In the genomic region with DNA sequence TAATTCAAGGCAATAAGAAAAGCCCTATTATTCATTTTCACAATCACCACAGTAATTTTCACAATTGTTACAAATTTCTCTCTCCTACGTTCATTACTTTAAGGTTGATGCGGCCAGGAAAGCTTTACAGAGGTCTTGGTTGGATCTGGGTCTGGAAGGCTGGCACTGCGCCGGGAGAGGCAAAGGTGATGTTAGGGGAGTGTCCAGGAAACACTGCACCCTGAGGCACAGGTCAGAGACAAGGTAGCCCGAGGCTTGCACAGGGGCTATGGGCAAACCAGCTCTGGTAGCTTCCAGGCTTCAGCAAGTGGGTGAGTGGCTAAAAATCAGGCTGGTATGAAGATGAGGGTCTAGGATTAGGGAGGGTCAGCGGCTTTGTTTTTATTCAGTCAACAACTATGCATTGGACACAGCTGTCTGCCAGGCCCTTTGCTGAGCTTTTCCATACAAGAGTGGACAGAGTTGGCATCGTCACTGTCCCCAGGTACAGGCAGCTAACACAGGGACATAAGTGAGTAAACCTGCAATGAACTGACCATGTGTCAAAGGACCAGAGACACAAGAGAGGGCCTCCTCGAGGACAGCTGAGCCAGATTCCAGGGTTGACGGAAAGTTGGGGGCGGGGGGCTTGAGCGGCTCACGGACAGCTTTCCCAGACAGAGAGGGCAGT, we compare ENCODE assay signal across 2 cellular contexts.
TF ChIP-seq lines count a peak whose summit lies in the region.

No MANE protein-coding gene starts in this region.

TF ChIP-seq in GM23338, 12 proteins besides CTCF, POLR2A, EP300 and RAD21 (continued from another document):
- no peak for TF ChIP-seq EZH2phosphoT487 (IDR thresholded peaks at IDR 0.05; ENCODE audit: unreplicated experiment)
- no peak for TF ChIP-seq ZNF114 (CRISPR knock-in tag; IDR thresholded peaks at IDR 0.05)
- TF ChIP-seq, protein P1, sequence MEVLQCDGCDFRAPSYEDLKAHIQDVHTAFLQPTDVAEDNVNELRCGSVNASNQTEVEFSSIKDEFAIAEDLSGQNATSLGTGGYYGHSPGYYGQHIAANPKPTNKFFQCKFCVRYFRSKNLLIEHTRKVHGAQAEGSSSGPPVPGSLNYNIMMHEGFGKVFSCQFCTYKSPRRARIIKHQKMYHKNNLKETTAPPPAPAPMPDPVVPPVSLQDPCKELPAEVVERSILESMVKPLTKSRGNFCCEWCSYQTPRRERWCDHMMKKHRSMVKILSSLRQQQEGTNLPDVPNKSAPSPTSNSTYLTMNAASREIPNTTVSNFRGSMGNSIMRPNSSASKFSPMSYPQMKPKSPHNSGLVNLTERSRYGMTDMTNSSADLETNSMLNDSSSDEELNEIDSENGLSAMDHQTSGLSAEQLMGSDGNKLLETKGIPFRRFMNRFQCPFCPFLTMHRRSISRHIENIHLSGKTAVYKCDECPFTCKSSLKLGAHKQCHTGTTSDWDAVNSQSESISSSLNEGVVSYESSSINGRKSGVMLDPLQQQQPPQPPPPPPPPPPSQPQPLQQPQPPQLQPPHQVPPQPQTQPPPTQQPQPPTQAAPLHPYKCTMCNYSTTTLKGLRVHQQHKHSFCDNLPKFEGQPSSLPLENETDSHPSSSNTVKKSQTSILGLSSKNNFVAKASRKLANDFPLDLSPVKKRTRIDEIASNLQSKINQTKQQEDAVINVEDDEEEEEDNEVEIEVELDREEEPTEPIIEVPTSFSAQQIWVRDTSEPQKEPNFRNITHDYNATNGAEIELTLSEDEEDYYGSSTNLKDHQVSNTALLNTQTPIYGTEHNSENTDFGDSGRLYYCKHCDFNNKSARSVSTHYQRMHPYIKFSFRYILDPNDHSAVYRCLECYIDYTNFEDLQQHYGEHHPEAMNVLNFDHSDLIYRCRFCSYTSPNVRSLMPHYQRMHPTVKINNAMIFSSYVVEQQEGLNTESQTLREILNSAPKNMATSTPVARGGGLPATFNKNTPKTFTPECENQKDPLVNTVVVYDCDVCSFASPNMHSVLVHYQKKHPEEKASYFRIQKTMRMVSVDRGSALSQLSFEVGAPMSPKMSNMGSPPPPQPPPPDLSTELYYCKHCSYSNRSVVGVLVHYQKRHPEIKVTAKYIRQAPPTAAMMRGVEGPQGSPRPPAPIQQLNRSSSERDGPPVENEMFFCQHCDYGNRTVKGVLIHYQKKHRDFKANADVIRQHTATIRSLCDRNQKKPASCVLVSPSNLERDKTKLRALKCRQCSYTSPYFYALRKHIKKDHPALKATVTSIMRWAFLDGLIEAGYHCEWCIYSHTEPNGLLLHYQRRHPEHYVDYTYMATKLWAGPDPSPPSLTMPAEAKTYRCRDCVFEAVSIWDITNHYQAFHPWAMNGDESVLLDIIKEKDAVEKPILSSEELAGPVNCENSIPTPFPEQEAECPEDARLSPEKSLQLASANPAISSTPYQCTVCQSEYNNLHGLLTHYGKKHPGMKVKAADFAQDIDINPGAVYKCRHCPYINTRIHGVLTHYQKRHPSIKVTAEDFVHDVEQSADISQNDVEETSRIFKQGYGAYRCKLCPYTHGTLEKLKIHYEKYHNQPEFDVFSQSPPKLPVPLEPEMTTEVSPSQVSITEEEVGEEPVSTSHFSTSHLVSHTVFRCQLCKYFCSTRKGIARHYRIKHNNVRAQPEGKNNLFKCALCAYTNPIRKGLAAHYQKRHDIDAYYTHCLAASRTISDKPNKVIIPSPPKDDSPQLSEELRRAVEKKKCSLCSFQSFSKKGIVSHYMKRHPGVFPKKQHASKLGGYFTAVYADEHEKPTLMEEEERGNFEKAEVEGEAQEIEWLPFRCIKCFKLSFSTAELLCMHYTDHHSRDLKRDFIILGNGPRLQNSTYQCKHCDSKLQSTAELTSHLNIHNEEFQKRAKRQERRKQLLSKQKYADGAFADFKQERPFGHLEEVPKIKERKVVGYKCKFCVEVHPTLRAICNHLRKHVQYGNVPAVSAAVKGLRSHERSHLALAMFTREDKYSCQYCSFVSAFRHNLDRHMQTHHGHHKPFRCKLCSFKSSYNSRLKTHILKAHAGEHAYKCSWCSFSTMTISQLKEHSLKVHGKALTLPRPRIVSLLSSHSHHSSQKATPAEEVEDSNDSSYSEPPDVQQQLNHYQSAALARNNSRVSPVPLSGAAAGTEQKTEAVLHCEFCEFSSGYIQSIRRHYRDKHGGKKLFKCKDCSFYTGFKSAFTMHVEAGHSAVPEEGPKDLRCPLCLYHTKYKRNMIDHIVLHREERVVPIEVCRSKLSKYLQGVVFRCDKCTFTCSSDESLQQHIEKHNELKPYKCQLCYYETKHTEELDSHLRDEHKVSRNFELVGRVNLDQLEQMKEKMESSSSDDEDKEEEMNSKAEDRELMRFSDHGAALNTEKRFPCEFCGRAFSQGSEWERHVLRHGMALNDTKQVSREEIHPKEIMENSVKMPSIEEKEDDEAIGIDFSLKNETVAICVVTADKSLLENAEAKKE (CRISPR knock-in tag; IDR thresholded peaks at IDR 0.05): no peak
- TF ChIP-seq, protein P2, sequence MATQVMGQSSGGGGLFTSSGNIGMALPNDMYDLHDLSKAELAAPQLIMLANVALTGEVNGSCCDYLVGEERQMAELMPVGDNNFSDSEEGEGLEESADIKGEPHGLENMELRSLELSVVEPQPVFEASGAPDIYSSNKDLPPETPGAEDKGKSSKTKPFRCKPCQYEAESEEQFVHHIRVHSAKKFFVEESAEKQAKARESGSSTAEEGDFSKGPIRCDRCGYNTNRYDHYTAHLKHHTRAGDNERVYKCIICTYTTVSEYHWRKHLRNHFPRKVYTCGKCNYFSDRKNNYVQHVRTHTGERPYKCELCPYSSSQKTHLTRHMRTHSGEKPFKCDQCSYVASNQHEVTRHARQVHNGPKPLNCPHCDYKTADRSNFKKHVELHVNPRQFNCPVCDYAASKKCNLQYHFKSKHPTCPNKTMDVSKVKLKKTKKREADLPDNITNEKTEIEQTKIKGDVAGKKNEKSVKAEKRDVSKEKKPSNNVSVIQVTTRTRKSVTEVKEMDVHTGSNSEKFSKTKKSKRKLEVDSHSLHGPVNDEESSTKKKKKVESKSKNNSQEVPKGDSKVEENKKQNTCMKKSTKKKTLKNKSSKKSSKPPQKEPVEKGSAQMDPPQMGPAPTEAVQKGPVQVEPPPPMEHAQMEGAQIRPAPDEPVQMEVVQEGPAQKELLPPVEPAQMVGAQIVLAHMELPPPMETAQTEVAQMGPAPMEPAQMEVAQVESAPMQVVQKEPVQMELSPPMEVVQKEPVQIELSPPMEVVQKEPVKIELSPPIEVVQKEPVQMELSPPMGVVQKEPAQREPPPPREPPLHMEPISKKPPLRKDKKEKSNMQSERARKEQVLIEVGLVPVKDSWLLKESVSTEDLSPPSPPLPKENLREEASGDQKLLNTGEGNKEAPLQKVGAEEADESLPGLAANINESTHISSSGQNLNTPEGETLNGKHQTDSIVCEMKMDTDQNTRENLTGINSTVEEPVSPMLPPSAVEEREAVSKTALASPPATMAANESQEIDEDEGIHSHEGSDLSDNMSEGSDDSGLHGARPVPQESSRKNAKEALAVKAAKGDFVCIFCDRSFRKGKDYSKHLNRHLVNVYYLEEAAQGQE (IDR thresholded peaks at IDR 0.05; ENCODE audit: unreplicated experiment): no peak
- TF ChIP-seq EZH2 (IDR thresholded peaks at IDR 0.05; ENCODE audit: low read depth, unreplicated experiment): no peak
- no peak for TF ChIP-seq NANOG (IDR thresholded peaks at IDR 0.05; ENCODE audit: borderline replicate concordance)
- no peak for TF ChIP-seq ZNF331 (CRISPR knock-in tag; IDR thresholded peaks at IDR 0.05; ENCODE audit: low read depth)
- TF ChIP-seq CREB1 (CRISPR knock-in tag; IDR thresholded peaks at IDR 0.05; ENCODE audit: low read depth): no peak
- TF ChIP-seq POLR2AphosphoS5 (IDR thresholded peaks at IDR 0.05; ENCODE audit: low read depth): no peak
- no peak for TF ChIP-seq STAT1 (IDR thresholded peaks at IDR 0.05; ENCODE audit: unreplicated experiment)

TF ChIP-seq in WTC11, 78 proteins besides CTCF, POLR2A, EP300 and RAD21 (continued from another document):
- TF ChIP-seq ZBTB43 (CRISPR knock-in tag; IDR thresholded peaks at IDR 0.05): no peak
- TF ChIP-seq NFATC4 (CRISPR knock-in tag; IDR thresholded peaks at IDR 0.05): no peak
- TF ChIP-seq ESRRA (CRISPR knock-in tag; IDR thresholded peaks at IDR 0.05; ENCODE audit: borderline replicate concordance): no peak
- TF ChIP-seq MXD4 (CRISPR knock-in tag; IDR thresholded peaks at IDR 0.05; ENCODE audit: borderline replicate concordance): no peak
- TF ChIP-seq OVOL2 (CRISPR knock-in tag; IDR thresholded peaks at IDR 0.05; ENCODE audit: borderline replicate concordance): no peak
- TF ChIP-seq, protein P3, sequence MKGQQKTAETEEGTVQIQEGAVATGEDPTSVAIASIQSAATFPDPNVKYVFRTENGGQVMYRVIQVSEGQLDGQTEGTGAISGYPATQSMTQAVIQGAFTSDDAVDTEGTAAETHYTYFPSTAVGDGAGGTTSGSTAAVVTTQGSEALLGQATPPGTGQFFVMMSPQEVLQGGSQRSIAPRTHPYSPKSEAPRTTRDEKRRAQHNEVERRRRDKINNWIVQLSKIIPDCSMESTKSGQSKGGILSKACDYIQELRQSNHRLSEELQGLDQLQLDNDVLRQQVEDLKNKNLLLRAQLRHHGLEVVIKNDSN (CRISPR knock-in tag; IDR thresholded peaks at IDR 0.05): no peak
